Comparison of ENCODE assay signal across 1 cellular context in genomic region chr1:17759114-17759513, GRCh38.
TF ChIP-seq lines count a peak whose summit lies in the region.

No MANE protein-coding gene starts in this region.

TF ChIP-seq in GM12878, 131 proteins besides CTCF, POLR2A, EP300 and RAD21:
- TF ChIP-seq SUZ12 (IDR thresholded peaks at IDR 0.05; ENCODE audit: unreplicated experiment) (no peak), JUNB (IDR thresholded peaks at IDR 0.05) (no peak), KLF5 (IDR thresholded peaks at IDR 0.05; ENCODE audit: partially characterized antibody) (no peak), HSF1 (IDR thresholded peaks at IDR 0.05; ENCODE audit: low read depth, low read length) (no peak), LARP7 (IDR thresholded peaks at IDR 0.05) (no peak), BHLHE40 (IDR thresholded peaks at IDR 0.05; ENCODE audit: borderline replicate concordance in 1 of 2, low read depth in 2 of 2, low read length in 1 of 2) (peak; percentile 17 to 56; a peak in 1 of 4 replicates), SMAD5 (IDR thresholded peaks at IDR 0.05; ENCODE audit: low read depth) (no peak)
